In the genomic region with DNA sequence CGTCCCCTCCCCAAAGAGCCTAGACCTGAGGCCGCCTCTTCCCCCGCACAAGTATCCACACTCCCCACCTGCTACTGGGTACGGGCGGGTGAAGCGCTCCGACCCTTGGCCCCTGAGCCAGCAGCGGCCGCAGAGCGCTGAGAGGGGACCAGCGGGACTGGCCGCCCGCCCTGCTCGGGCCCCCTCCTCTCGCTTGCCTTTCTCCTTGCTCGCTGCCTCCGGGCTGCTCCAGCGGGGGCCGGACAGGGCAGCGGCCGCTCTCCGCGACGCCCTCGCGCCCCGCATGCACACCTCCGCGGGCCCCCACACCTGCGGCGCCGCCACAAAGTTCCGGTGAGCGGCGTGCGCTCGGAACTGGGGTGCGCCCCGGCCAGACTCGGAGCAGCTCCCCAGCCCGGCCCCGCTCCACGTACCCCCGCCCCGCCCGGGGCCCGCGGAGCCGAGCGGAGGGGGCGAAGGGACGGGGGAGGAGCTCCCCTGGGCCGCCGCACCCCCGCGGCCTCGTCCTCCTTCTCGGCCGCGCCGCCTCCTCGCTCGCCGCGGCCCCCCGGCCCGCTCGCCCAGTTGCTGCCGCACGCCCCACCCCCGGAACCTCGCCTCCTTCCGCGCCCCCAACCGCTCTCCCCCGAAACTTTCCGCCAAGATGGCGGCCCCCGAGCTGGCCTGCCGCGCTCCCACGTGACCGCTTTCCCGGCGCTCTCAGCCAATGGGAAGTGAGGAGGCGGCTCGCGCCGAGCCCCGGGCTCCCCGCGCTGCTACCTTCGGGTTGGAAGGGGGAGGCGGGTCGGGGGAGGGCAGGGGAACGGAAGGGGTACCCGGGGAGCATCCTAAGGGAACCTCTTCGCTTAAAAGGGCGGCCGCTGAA, we compare ENCODE assay signal across 8 cellular contexts. TPM values are rescaled to one million over a fixed set of nuclear protein-coding genes. Genes with fewer than 3 reads are reported as not detected.
DNase-seq lines count a peak whose midpoint lies in the region; FAIRE-seq and TF ChIP-seq lines count a peak whose summit lies in the region.

No MANE protein-coding gene starts in this region.

- peaks cover 10% of the 10 kb centered on the region; the same call in 1 of the 2 replicates for H3K4me1 ChIP-seq in ES-I3 (ENCODE audit: insufficient read depth, low read length)
- peaks cover 22 to 24% of the 10 kb centered on the region in 2 experiments for H3K4me1 ChIP-seq in neutrophil (ENCODE audit: control insufficient read depth in 1 of 2, insufficient read depth in 1 of 2, low read depth in 1 of 2, low read length in 1 of 2)

- TF ChIP-seq CTCF in neutrophil (IDR thresholded peaks at IDR 0.05): peak; percentile 13

- H3K27me3 ChIP-seq in MG63: no peaks in the 10 kb centered on the region
- peaks cover 30% of the 10 kb centered on the region for H3K27me3 ChIP-seq in neutrophil

- FAIRE-seq in frontal cortex (lab: Jason Lieb, UNC): no peak

- peak overlapping the region; percentile 89 for H3K9ac ChIP-seq in ES-I3 (ENCODE audit: low read depth, low read length)

- peak overlapping the region; percentile 89 for H3K4me3 ChIP-seq in MG63
- peak overlapping the region; percentile 77 to 95 for H3K4me3 ChIP-seq in neutrophil (ENCODE audit: low read depth in 1 of 2, low read length in 1 of 2)

- H3K27ac ChIP-seq in neutrophil: peak overlapping the region; percentile 89
- peak overlapping the region; percentile 95 for H3K27ac ChIP-seq in substantia nigra (ENCODE audit: low read depth, low read length, poor library complexity, severe bottlenecking)

- DNase-seq in HCEC 1CT (peak; percentile 89), MG63 (peak; percentile 95), SHP77 treated with DMSO at 0.1 percent for 48 hours (lab: John Stamatoyannopoulos, UW) (peak; percentile 8), frontal cortex (ENCODE audit: low spot score in 2 of 2) (peak; percentile 86 to 87), substantia nigra (lab: John Stamatoyannopoulos, UW) (peak in 48 of 49 donors; percentile 46 to 94 (median 80))
- peak; percentile 91 for DNase-seq in activated naive CD4-positive, alpha-beta T cell treated with Interleukin-2 at 50 U/mL for 16 hours

- no peaks in the 10 kb centered on the region for H3K9me3 ChIP-seq in ES-I3 (ENCODE audit: control insufficient read depth, insufficient read depth, low read length)
- H3K9me3 ChIP-seq in MG63: no peaks in the 10 kb centered on the region
- no peaks in the 10 kb centered on the region for H3K9me3 ChIP-seq in neutrophil

- H3K36me3 ChIP-seq in ES-I3 (ENCODE audit: insufficient read depth, low read length): no peaks in the 10 kb centered on the region
- peaks cover 42% of the 10 kb centered on the region for H3K36me3 ChIP-seq in MG63
- no peaks in the 10 kb centered on the region for H3K36me3 ChIP-seq in neutrophil

RNA-seq across cellular contexts. Expression of a gene that starts 0.7 kb away (rescaled TPM):
- 21.3 and 24.6 TPM in 2 replicates for total RNA-seq in MG63 (2014; rRNA removed; shearing (Covaris generic); ENCODE audit: low replicate concordance)
- total RNA-seq in frontal cortex: 112 TPM

Comparison
In these comparisons a context has a peak if more than half of its experiments do, and no peak if none do; other contexts are left out.
1. Peak in every context shown above with its lines: DNase-seq, H3K4me3 ChIP-seq and H3K27ac ChIP-seq.
2. DNase-seq: peak in every context shown above with its lines; median percentile 95 in MG63; 91 in activated naive CD4-positive, alpha-beta T cell treated with Interleukin-2 at 50 U/mL for 16 hours; 89 in HCEC 1CT; 86 in frontal cortex; 80 in substantia nigra; 8 in SHP77 treated with DMSO at 0.1 percent for 48 hours.